In genomic region chr10:23362879-23363787, GRCh38 we compare ENCODE assay signal across 10 cellular contexts. TPM values are rescaled to one million over a fixed set of nuclear protein-coding genes. Genes with fewer than 3 reads are reported as not detected.
DNase-seq lines count a peak whose midpoint lies in the region; ATAC-seq and TF ChIP-seq lines count a peak whose summit lies in the region.
"Had no signal": no experiment of that assay in that cellular context is flagged by ENCODE, and none has a peak within 500 bp of the region (broad histone marks: within the 10 kb centered on the region; RNA-seq: fewer than 3 reads in every experiment).

No MANE protein-coding gene starts in this region.

- H3K36me3 Mint-ChIP-seq in memory B cell: peaks cover 4% of the 10 kb centered on the region

- peaks cover 11% of the 10 kb centered on the region for H3K4me1 ChIP-seq in SJCRH30

- H3K4me3 ChIP-seq in SJCRH30: no peak overlapping the region
- no peak overlapping the region for H3K4me3 ChIP-seq in coronary artery
- H3K4me3 ChIP-seq: dorsolateral prefrontal cortex had no signal

- no peaks in the 10 kb centered on the region for H3K36me3 ChIP-seq in SJCRH30

- H3K4me3 Mint-ChIP-seq in memory B cell: peak overlapping the region; percentile 2

- H3K27me3 ChIP-seq in SJCRH30: no peaks in the 10 kb centered on the region
- H3K27me3 ChIP-seq: dorsolateral prefrontal cortex had no signal

- H3K4me1 Mint-ChIP-seq in memory B cell: peaks cover 15% of the 10 kb centered on the region

- H3K9me3 ChIP-seq in SJCRH30 (replicated peaks): 0 out of 2 replicates have a peak, but pooled peaks cover 5% of the 10 kb centered on the region

- H3K27me3 Mint-ChIP-seq in memory B cell: peaks cover 32% of the 10 kb centered on the region

- H3K9me3 Mint-ChIP-seq in memory B cell: no peaks in the 10 kb centered on the region

- DNase-seq in T-helper 1 cell: peak in 4 of 5 donors; percentile 14 to 86 (median 30)
- no peak for DNase-seq in memory B cell (ENCODE audit: low spot score in 2 of 2)
- no peak for DNase-seq in SJCRH30
- DNase-seq in cerebellum (ENCODE audit: low spot score): no peak
- no peak for DNase-seq in coronary artery (ENCODE audit: low spot score)
- DNase-seq in NCI-H2029 (lab: John Stamatoyannopoulos, UW): no peak
- DNase-seq: dorsolateral prefrontal cortex had no signal

- TF ChIP-seq CTCF in coronary artery (IDR thresholded peaks at IDR 0.05): no peak

- no peak overlapping the region for H3K27ac Mint-ChIP-seq in memory B cell

- ATAC-seq in GM18867 (IDR thresholded peaks at IDR 0.05; ENCODE audit: unreplicated experiment) (peak; percentile 50), HG02610 (IDR thresholded peaks at IDR 0.05; ENCODE audit: unreplicated experiment) (peak; percentile 48), memory B cell (ENCODE audit: low read depth) (peak; percentile 81)

- no peak overlapping the region for H3K27ac ChIP-seq in SJCRH30
- no peak overlapping the region for H3K27ac ChIP-seq in coronary artery
- H3K27ac ChIP-seq: dorsolateral prefrontal cortex had no signal

RNA-seq across cellular contexts. Expression of gene C10orf67, which starts 18.5 kb away (rescaled TPM):
- 0.15 and 0.16 TPM in 2 replicates for total RNA-seq in SJCRH30 (2014; rRNA removed; shearing (Covaris generic))
- total RNA-seq in cerebellum: 0.54 TPM
- total RNA-seq: liver had no signal

Comparison
In these comparisons a context has a peak if more than half of its experiments do, and no peak if none do; other contexts are left out.
1. DNase-seq: peak in T-helper 1 cell (4 of 5); none in memory B cell (0 of 2), SJCRH30 (0 of 2), cerebellum (single experiment), coronary artery (single experiment) and NCI-H2029 (single experiment).
2. Peak in every context shown above with its lines, with median percentiles within 50 percentile points of each other: ATAC-seq.